ENCODE assay signal across 8 cellular contexts in genomic region chr18:56650944-56651770, GRCh38. TPM values are rescaled to one million over a fixed set of nuclear protein-coding genes. Genes with fewer than 3 reads are reported as not detected.
A peak's percentile ranks its signal among the peaks of the same experiment; 100 is the strongest.
DNase-seq lines count a peak whose midpoint lies in the region; ATAC-seq and TF ChIP-seq lines count a peak whose summit lies in the region.

TSS of gene WDR7 (plus strand) at chr18:56651359. CDS start at chr18:56672516, 21,157 bp downstream.

- peak; percentile 83 for DNase-seq in GM13976 (ENCODE audit: low spot score)
- DNase-seq in NCI-H146 treated with DMSO at 0.1 percent for 48 hours (lab: John Stamatoyannopoulos, UW; ENCODE audit: unreplicated experiment), result peak; percentile 100
- peak; percentile 97 for DNase-seq in amniotic stem cell (lab: John Stamatoyannopoulos, UW)
- DNase-seq in heart right ventricle, result peak; percentile 94 to 98
- peak; percentile 91 to 100 (median 98) for DNase-seq in posterior cingulate gyrus
- peak; percentile 95 to 98 for DNase-seq in upper lobe of left lung

- TF ChIP-seq EP300 in upper lobe of left lung (IDR thresholded peaks at IDR 0.05), result peak in 1 of 4 donors; percentile 17

- TF ChIP-seq CTCF in GM13976 (IDR thresholded peaks at IDR 0.05; ENCODE audit: borderline replicate concordance, control extremely low read depth, extremely low read depth, insufficient read depth, missing control alignments), result no peak
- peak in 4 of 9 donors; percentile 20 to 48 (median 34) for TF ChIP-seq CTCF in heart right ventricle (IDR thresholded peaks at IDR 0.05)
- TF ChIP-seq CTCF in upper lobe of left lung (IDR thresholded peaks at IDR 0.05), result peak in 3 of 6 experiments; percentile 17 to 33 (median 32)

- H3K36me3 ChIP-seq in heart right ventricle (no peaks in the 10 kb centered on the region), upper lobe of left lung (no peaks in the 10 kb centered on the region)

- H3K27me3 ChIP-seq in heart right ventricle (no peaks in the 10 kb centered on the region), upper lobe of left lung (no peaks in the 10 kb centered on the region)

- intact Hi-C loops in T-helper 1 cell treated with Interleukin-12 subunit alpha and Interleukin-12 subunit beta and Interleukin-4 antibody, amounts not matched to agents 30 ng/mL and 1 ng/mL, for 36 hours (cut with micrococcal nuclease), result loop anchor here (1.0 to 5.0 kb wide), 7 partner anchors 13 to 1181 kb away; partner anchors contain the start of genes FECH, NARS1 and TXNL1
- intact Hi-C loops in heart right ventricle (cut with DNase I), result no loop called here
- intact Hi-C loops in posterior cingulate gyrus (cut with DNase I), result loop anchor here (1.0 kb wide), 1 partner anchor 13 kb away; the partner anchor contains the start of gene TXNL1

- in situ Hi-C loops in GM13976 (cut with MboI; ENCODE audit: low sequenced_read_pairs, unreplicated experiment), result no loop called here

- H3K27ac ChIP-seq in heart right ventricle (peak within 1 kb of the TSS; percentile 45 to 92 (median 85)), upper lobe of left lung (peak within 1 kb of the TSS; percentile 83 to 94 (median 91))

- H3K4me1 ChIP-seq in heart right ventricle (peaks cover 3 to 58% (median 17%) of the 10 kb centered on the region in 9 donors), upper lobe of left lung (peaks cover 10 to 17% (median 11%) of the 10 kb centered on the region in 4 donors)

- ATAC-seq in HG02870 (IDR thresholded peaks at IDR 0.05; ENCODE audit: unreplicated experiment), result peak; percentile 94
- peak; percentile 99 to 100 (median 99) for ATAC-seq in heart right ventricle
- ATAC-seq in upper lobe of left lung (ENCODE audit: low FRiP score in 2 of 2), result peak; percentile 98 to 99

- TF ChIP-seq POLR2A in upper lobe of left lung (IDR thresholded peaks at IDR 0.05), result peak in 3 of 4 donors; percentile 26 to 75 (median 52)

- H3K9me3 ChIP-seq in heart right ventricle (peaks cover 0 to 9% (median 0%) of the 10 kb centered on the region in 11 donors), upper lobe of left lung (no peaks in the 10 kb centered on the region)

- H3K4me3 ChIP-seq in heart right ventricle, result peak within 1 kb of the TSS; percentile 61 to 98 (median 88)
- peak within 1 kb of the TSS; percentile 70 to 94 (median 86) for H3K4me3 ChIP-seq in upper lobe of left lung

- 1% methylated on average over 47 of the region's 47 CpGs for WGBS in heart right ventricle, 2 donors
- 1 to 2% methylated on average over 6 to 36 of the region's 47 CpGs for WGBS in upper lobe of left lung, 2 donors

RNA-seq across cellular contexts. Expression of gene WDR7, which starts in this region (rescaled TPM):
- total RNA-seq in T-helper 1 cell treated with Interleukin-12 subunit alpha and Interleukin-12 subunit beta and Interleukin-4 antibody, amounts not matched to agents 30 ng/mL and 1 ng/mL, for 36 hours, result 44.0 and 45.2 TPM in 2 replicates
- total RNA-seq in heart right ventricle (10 to 100 TPM; 24.0 to 32.6 (median 30.0) TPM), upper lobe of left lung (10 to 100 TPM; 17.8 to 58.7 (median 26.7) TPM)
- polyA plus RNA-seq in heart right ventricle, result 1 to 10 TPM; 3.1 to 4.8 TPM

Comparison
In these comparisons a context has a peak if more than half of its experiments do, and no peak if none do; other contexts are left out.
1. Peak in every context shown above with its lines: DNase-seq, ATAC-seq, H3K4me3 ChIP-seq and H3K27ac ChIP-seq.
2. intact Hi-C loops: an anchor here in T-helper 1 cell treated with Interleukin-12 subunit alpha and Interleukin-12 subunit beta and Interleukin-4 antibody, amounts not matched to agents 30 ng/mL and 1 ng/mL, for 36 hours (1.0 to 5.0 kb wide) and posterior cingulate gyrus (1.0 kb wide); none called in heart right ventricle.